ENCODE assay signal across 8 cellular contexts in the genomic region with DNA sequence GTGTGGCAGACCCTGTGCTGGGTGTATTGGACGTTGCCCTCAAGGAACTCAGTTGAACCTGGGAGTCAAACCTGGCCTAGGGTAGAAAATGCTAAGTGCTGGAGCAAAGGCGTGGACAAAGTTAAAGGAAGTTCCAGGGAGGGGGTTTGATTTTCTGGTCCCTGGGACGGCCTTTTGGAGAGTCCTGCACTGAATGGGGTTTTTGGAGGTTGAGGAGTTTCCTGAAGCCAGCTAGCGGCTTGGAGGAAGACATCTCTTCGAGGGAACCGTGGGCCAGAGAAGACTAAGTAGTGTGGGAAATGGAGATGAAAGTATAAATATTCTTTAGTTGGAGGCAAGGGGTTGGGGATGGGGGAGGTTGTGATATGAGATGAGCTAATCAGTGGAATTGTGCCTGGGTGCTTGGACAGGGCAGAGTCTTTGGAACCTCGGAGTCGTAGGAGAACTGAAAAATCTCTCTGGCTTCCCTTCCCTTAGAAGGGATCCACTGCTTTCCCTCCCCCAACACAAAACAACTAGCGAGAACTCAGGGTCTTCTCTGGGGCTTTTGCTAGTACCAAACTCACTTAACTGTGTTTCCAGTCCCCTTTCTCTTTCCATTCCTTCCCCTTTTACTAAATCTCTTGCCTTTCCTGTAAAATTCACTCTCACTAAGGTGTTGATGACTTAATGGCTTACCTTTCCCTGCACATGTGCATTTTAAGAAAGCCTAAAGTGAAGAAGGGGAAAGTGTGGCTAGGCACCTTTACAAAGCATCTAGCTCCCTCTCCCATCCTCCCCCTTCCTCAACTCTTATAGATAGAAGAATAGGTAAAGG. TPM values are rescaled to one million over a fixed set of nuclear protein-coding genes. Genes with fewer than 3 reads are reported as not detected.
A peak's percentile ranks its signal among the peaks of the same experiment; 100 is the strongest.
DNase-seq lines count a peak whose midpoint lies in the region; ATAC-seq and TF ChIP-seq lines count a peak whose summit lies in the region.

No MANE protein-coding gene starts in this region.

- CTCF ChIA-PET in activated CD4-positive, alpha-beta T cell treated with anti-CD3 and anti-CD28 coated beads for 36 hours (lab: Charles Lee): interaction anchor here (0.8 to 4.1 kb wide), 5 partner anchors 90 to 801 kb away, joined by 3 to 25 read pairs (median 4); no protein-coding TSS in a partner anchor

- no peaks in the 10 kb centered on the region for H3K27me3 ChIP-seq in kidney epithelial cell (ENCODE audit: control insufficient read depth, insufficient read depth, low read length)

- in situ Hi-C loops in ACHN (cut with HindIII; ENCODE audit: low pct_ligation_motif_present, low pct_unique_long_range_greater_than_20kb, low sequenced_read_pairs): no loop called here

- no peak for DNase-seq in activated CD4-positive, alpha-beta T cell treated with anti-CD3 and anti-CD28 coated beads for 36 hours
- DNase-seq in activated CD4-positive, alpha-beta T cell treated with anti-CD3 and anti-CD28 coated beads for 48 hours: no peak
- DNase-seq in activated naive CD8-positive, alpha-beta T cell treated with anti-CD3 and anti-CD28 coated beads, Interleukin-2, amount 10 ng/mL, durations not matched to agents 7 days and 5 days: no peak
- no peak for DNase-seq in kidney epithelial cell (ENCODE audit: low read depth)
- DNase-seq in NCI-H226: no peak
- DNase-seq in ACHN: no peak

- peaks cover 10% of the 10 kb centered on the region for H3K36me3 Mint-ChIP-seq in activated CD4-positive, alpha-beta T cell treated with anti-CD3 and anti-CD28 coated beads for 36 hours (ENCODE audit: low read depth)
- H3K36me3 Mint-ChIP-seq in activated naive CD8-positive, alpha-beta T cell treated with anti-CD3 and anti-CD28 coated beads, Interleukin-2, amount 10 ng/mL, durations not matched to agents 7 days and 5 days: peaks cover 27% of the 10 kb centered on the region

- peaks cover 67% of the 10 kb centered on the region for H3K4me1 Mint-ChIP-seq in activated CD4-positive, alpha-beta T cell treated with anti-CD3 and anti-CD28 coated beads for 36 hours
- peaks cover 56% of the 10 kb centered on the region for H3K4me1 Mint-ChIP-seq in activated naive CD8-positive, alpha-beta T cell treated with anti-CD3 and anti-CD28 coated beads, Interleukin-2, amount 10 ng/mL, durations not matched to agents 7 days and 5 days

- TF ChIP-seq CTCF in kidney epithelial cell (IDR thresholded peaks at IDR 0.05; ENCODE audit: insufficient read depth, low read length, poor library complexity, severe bottlenecking): no peak

- peaks cover 3% of the 10 kb centered on the region for H3K27me3 Mint-ChIP-seq in activated CD4-positive, alpha-beta T cell treated with anti-CD3 and anti-CD28 coated beads for 36 hours
- H3K27me3 Mint-ChIP-seq in activated naive CD8-positive, alpha-beta T cell treated with anti-CD3 and anti-CD28 coated beads, Interleukin-2, amount 10 ng/mL, durations not matched to agents 7 days and 5 days: no peaks in the 10 kb centered on the region

- intact Hi-C loops in activated CD4-positive, alpha-beta T cell treated with anti-CD3 and anti-CD28 coated beads for 36 hours (cut with DNase I, micrococcal nuclease): loop anchor here (1.0 to 10.0 kb wide), 9 partner anchors 16 to 800 kb away; no protein-coding TSS in a partner anchor

- H3K27ac ChIP-seq in temporal lobe (ENCODE audit: low read depth, low read length): peak overlapping the region; percentile 52

- peak overlapping the region; percentile 95 for H3K27ac Mint-ChIP-seq in activated CD4-positive, alpha-beta T cell treated with anti-CD3 and anti-CD28 coated beads for 36 hours
- H3K27ac Mint-ChIP-seq in activated naive CD8-positive, alpha-beta T cell treated with anti-CD3 and anti-CD28 coated beads, Interleukin-2, amount 10 ng/mL, durations not matched to agents 7 days and 5 days: peak overlapping the region; percentile 87

- peak overlapping the region; percentile 76 for H3K4me3 Mint-ChIP-seq in activated CD4-positive, alpha-beta T cell treated with anti-CD3 and anti-CD28 coated beads for 36 hours
- peak overlapping the region; percentile 92 for H3K4me3 Mint-ChIP-seq in activated naive CD8-positive, alpha-beta T cell treated with anti-CD3 and anti-CD28 coated beads, Interleukin-2, amount 10 ng/mL, durations not matched to agents 7 days and 5 days

- POLR2A ChIA-PET in activated CD4-positive, alpha-beta T cell treated with anti-CD3 and anti-CD28 coated beads for 36 hours (lab: Charles Lee): interaction anchor here (0.6 to 1.0 kb wide), 2 partner anchors 9 to 415 kb away, joined by 3 to 4 read pairs; no protein-coding TSS in a partner anchor
- POLR2A ChIA-PET in activated naive CD8-positive, alpha-beta T cell treated with anti-CD3 and anti-CD28 coated beads, Interleukin-2, amount 10 ng/mL, durations not matched to agents 7 days and 5 days (lab: Charles Lee): interaction anchor here (0.6 to 5.1 kb wide), 17 partner anchors 11 to 418 kb away, joined by 3 to 134 read pairs (median 5); partner anchors contain the start of gene BCL6

- no peaks in the 10 kb centered on the region for H3K9me3 Mint-ChIP-seq in activated CD4-positive, alpha-beta T cell treated with anti-CD3 and anti-CD28 coated beads for 36 hours (ENCODE audit: low read depth)
- no peaks in the 10 kb centered on the region for H3K9me3 Mint-ChIP-seq in activated naive CD8-positive, alpha-beta T cell treated with anti-CD3 and anti-CD28 coated beads, Interleukin-2, amount 10 ng/mL, durations not matched to agents 7 days and 5 days

- peak; percentile 5 for ATAC-seq in activated CD4-positive, alpha-beta T cell treated with anti-CD3 and anti-CD28 coated beads for 36 hours
- ATAC-seq in activated naive CD8-positive, alpha-beta T cell treated with anti-CD3 and anti-CD28 coated beads, Interleukin-2, amount 10 ng/mL, durations not matched to agents 7 days and 5 days (ENCODE audit: low read depth): no peak
- no peak for ATAC-seq in GM21528 (IDR thresholded peaks at IDR 0.05; ENCODE audit: low FRiP score, unreplicated experiment)

- H3K36me3 ChIP-seq in kidney epithelial cell (ENCODE audit: control insufficient read depth, insufficient read depth, low read length): no peaks in the 10 kb centered on the region

- peak overlapping the region; percentile 53 for H3K4me3 ChIP-seq in kidney epithelial cell (ENCODE audit: low read depth, low read length)

RNA-seq across cellular contexts. Expression of gene LPP, which starts 1.0 kb away (rescaled TPM):
- total RNA-seq in activated CD4-positive, alpha-beta T cell treated with anti-CD3 and anti-CD28 coated beads for 36 hours: 10 to 100 TPM; 34.7 to 40.6 TPM
- 10 to 100 TPM; 49.6 to 54.3 TPM for total RNA-seq in activated naive CD8-positive, alpha-beta T cell treated with anti-CD3 and anti-CD28 coated beads, Interleukin-2, amount 10 ng/mL, durations not matched to agents 7 days and 5 days
- 199 and 218 TPM in 2 replicates for total RNA-seq in kidney epithelial cell
- 8.6 TPM for total RNA-seq in temporal lobe
